25 cellular contexts compared by ENCODE assay signal in the genomic region with DNA sequence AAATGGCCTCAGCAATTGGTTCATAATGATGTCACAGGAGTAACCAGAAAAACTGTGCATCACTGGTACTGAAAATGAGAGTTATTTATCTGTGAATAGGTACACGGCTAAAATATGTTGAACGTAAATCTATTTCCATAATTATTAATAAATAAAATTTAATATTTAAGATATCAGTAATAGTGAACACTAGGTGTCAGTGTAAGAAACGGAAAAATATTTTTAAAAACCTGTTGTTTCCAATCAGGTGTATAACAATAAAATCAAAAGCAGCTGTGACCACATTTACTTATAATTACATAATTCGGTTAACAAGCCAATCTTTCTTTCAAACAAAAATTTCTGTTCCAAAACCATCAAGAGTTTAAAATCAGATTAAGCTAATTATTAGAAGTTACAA.
A peak's percentile ranks its signal among the peaks of the same experiment; 100 is the strongest.
DNase-seq lines count a peak whose midpoint lies in the region; ATAC-seq and TF ChIP-seq lines count a peak whose summit lies in the region.
"Had no signal": no experiment of that assay in that cellular context is flagged by ENCODE, and none has a peak within 500 bp of the region (broad histone marks: within the 10 kb centered on the region; RNA-seq: fewer than 3 reads in every experiment).

No MANE protein-coding gene starts in this region.

- POLR2A ChIA-PET in GM10248 (lab: Yijun Ruan, JAX) (no interaction called here), PC-3 (lab: Charles Lee; ENCODE audit: unreplicated experiment) (no interaction called here)

- no peak overlapping the region for H3K9ac ChIP-seq in PC-3 (ENCODE audit: low read length)

- no peaks in the 10 kb centered on the region for H3K27me3 ChIP-seq in PC-3 (ENCODE audit: low read length)
- H3K27me3 ChIP-seq: ovary had no signal

- H3K36me3 Mint-ChIP-seq in endothelial cell (ENCODE audit: low read depth, unreplicated experiment) = no peaks in the 10 kb centered on the region
- no peaks in the 10 kb centered on the region for H3K36me3 Mint-ChIP-seq in mesothelial cell of epicardium
- H3K36me3 Mint-ChIP-seq in activated naive CD4-positive, alpha-beta T cell treated with anti-CD3 and anti-CD28 coated beads, Interleukin-2, amount 10 ng/mL, durations not matched to agents 7 days and 5 days = no peaks in the 10 kb centered on the region
- H3K36me3 Mint-ChIP-seq: CD14-positive monocyte had no signal

- CTCF ChIA-PET in GM10248 (lab: Yijun Ruan, JAX) = interaction anchor here (0.9 kb wide), 1 partner anchor 628 kb away, joined by 4 read pairs; no protein-coding TSS in a partner anchor
- CTCF ChIA-PET in PC-3 (lab: Charles Lee) = interaction anchor here (0.8 kb wide), 1 partner anchor 836 kb away, joined by 3 read pairs; no protein-coding TSS in a partner anchor
- CTCF ChIA-PET in activated naive CD4-positive, alpha-beta T cell treated with anti-CD3 and anti-CD28 coated beads, Interleukin-2, amount 10 ng/mL, durations not matched to agents 7 days and 5 days (lab: Charles Lee) = no interaction called here

- no peaks in the 10 kb centered on the region for H4K20me1 ChIP-seq in PC-3 (ENCODE audit: low read length)

- no peak overlapping the region for H3K27ac ChIP-seq in PC-3 (ENCODE audit: low read length)
- H3K27ac ChIP-seq: ovary had no signal

- H3K27ac Mint-ChIP-seq in endothelial cell (ENCODE audit: unreplicated experiment) = no peak overlapping the region
- H3K27ac Mint-ChIP-seq in mesothelial cell of epicardium = no peak overlapping the region
- H3K27ac Mint-ChIP-seq in activated naive CD4-positive, alpha-beta T cell treated with anti-CD3 and anti-CD28 coated beads, Interleukin-2, amount 10 ng/mL, durations not matched to agents 7 days and 5 days = no peak overlapping the region
- H3K27ac Mint-ChIP-seq: activated naive CD8-positive, alpha-beta T cell treated with anti-CD3 and anti-CD28 coated beads, Interleukin-2, amount 50 U/mL, for 24 hours; CD14-positive monocyte; nephron progenitor cell; stimulated activated naive B cell treated with anti-CD40 and anti-IgM and Interleukin-4, amounts not matched to agents 10 μg/mL and 1 μg/mL and 100 μg/mL, for 72 hours; T-helper 17 cell had no signal

- no peak overlapping the region for H3K4me2 ChIP-seq in PC-3 (ENCODE audit: low read length)

- H3K79me2 ChIP-seq in PC-3 (ENCODE audit: low read length) = no peaks in the 10 kb centered on the region

- no peaks in the 10 kb centered on the region for H3K4me1 ChIP-seq in PC-3 (ENCODE audit: insufficient read depth, low read length)

- H3F3A ChIP-seq in PC-3 (ENCODE audit: low read length, unreplicated experiment) = no peaks in the 10 kb centered on the region

- H3K36me3 ChIP-seq in PC-3 (ENCODE audit: low read depth, low read length) = no peaks in the 10 kb centered on the region
- H3K36me3 ChIP-seq: ovary had no signal

- no peak overlapping the region for H2AFZ ChIP-seq in PC-3 (ENCODE audit: low read length)

- no peaks in the 10 kb centered on the region for H3K9me3 ChIP-seq in PC-3 (ENCODE audit: low read length)
- H3K9me3 ChIP-seq: ovary had no signal

- H3K9me3 Mint-ChIP-seq in endothelial cell (ENCODE audit: unreplicated experiment) (no peaks in the 10 kb centered on the region), mesothelial cell of epicardium (peaks cover 10% of the 10 kb centered on the region)
- peaks cover 9% of the 10 kb centered on the region for H3K9me3 Mint-ChIP-seq in activated naive CD4-positive, alpha-beta T cell treated with anti-CD3 and anti-CD28 coated beads, Interleukin-2, amount 10 ng/mL, durations not matched to agents 7 days and 5 days
- H3K9me3 Mint-ChIP-seq: central memory CD8-positive, alpha-beta T cell; nephron progenitor cell had no signal

- TF ChIP-seq CTCF in GM10248 (IDR thresholded peaks at IDR 0.05; ENCODE audit: control extremely low read depth, extremely low read depth, low read depth, missing control alignments) (peak; percentile 3), PC-3 (conservative IDR thresholded peaks at IDR 0.05; ENCODE audit: low read depth, low read length) (0 out of 2 replicates have a peak, but pooled peaks have one; percentile 19), endothelial cell (IDR thresholded peaks at IDR 0.05; ENCODE audit: unreplicated experiment) (peak; percentile 49), mesothelial cell of epicardium (IDR thresholded peaks at IDR 0.05; ENCODE audit: unreplicated experiment) (peak; percentile 29)

- H3K27me3 Mint-ChIP-seq in endothelial cell (ENCODE audit: unreplicated experiment) (no peaks in the 10 kb centered on the region), mesothelial cell of epicardium (ENCODE audit: low read depth) (no peaks in the 10 kb centered on the region)
- H3K27me3 Mint-ChIP-seq in activated naive CD4-positive, alpha-beta T cell treated with anti-CD3 and anti-CD28 coated beads, Interleukin-2, amount 10 ng/mL, durations not matched to agents 7 days and 5 days = no peaks in the 10 kb centered on the region
- H3K27me3 Mint-ChIP-seq: activated naive CD8-positive, alpha-beta T cell treated with anti-CD3 and anti-CD28 coated beads, Interleukin-2, amount 50 U/mL, for 24 hours; central memory CD8-positive, alpha-beta T cell; stimulated activated naive B cell treated with anti-CD40 and anti-IgM and Interleukin-4, amounts not matched to agents 10 μg/mL and 1 μg/mL and 100 μg/mL, for 72 hours; T-helper 17 cell had no signal

- no peak overlapping the region for H3K4me3 ChIP-seq in PC-3 (ENCODE audit: low read length)
- H3K4me3 ChIP-seq: lung, ovary had no signal

- H3K9me2 ChIP-seq in PC-3 (replicated peaks; ENCODE audit: low read length) = no peaks in the 10 kb centered on the region

- no TSS peak for BruUV-seq in PC-3 (replicated peaks; lab: Mats Ljungman, UMichigan)

- intact Hi-C loops in PC-3 (cut with micrococcal nuclease) = loop anchor here (2.0 to 10.0 kb wide), 5 partner anchors 291 to 836 kb away; a partner anchor contains a TSS

- H3K4me3 Mint-ChIP-seq in endothelial cell (ENCODE audit: unreplicated experiment) (no peak overlapping the region), mesothelial cell of epicardium (no peak overlapping the region)
- H3K4me3 Mint-ChIP-seq in activated naive CD4-positive, alpha-beta T cell treated with anti-CD3 and anti-CD28 coated beads, Interleukin-2, amount 10 ng/mL, durations not matched to agents 7 days and 5 days = no peak overlapping the region
- H3K4me3 Mint-ChIP-seq: activated naive CD8-positive, alpha-beta T cell treated with anti-CD3 and anti-CD28 coated beads, Interleukin-2, amount 50 U/mL, for 24 hours; CD14-positive monocyte; central memory CD8-positive, alpha-beta T cell; nephron progenitor cell; stimulated activated naive B cell treated with anti-CD40 and anti-IgM and Interleukin-4, amounts not matched to agents 10 μg/mL and 1 μg/mL and 100 μg/mL, for 72 hours; T-helper 17 cell had no signal

- H3K4me1 Mint-ChIP-seq in endothelial cell (ENCODE audit: unreplicated experiment) = no peaks in the 10 kb centered on the region
- no peaks in the 10 kb centered on the region for H3K4me1 Mint-ChIP-seq in mesothelial cell of epicardium
- peaks cover 9% of the 10 kb centered on the region for H3K4me1 Mint-ChIP-seq in activated naive CD4-positive, alpha-beta T cell treated with anti-CD3 and anti-CD28 coated beads, Interleukin-2, amount 10 ng/mL, durations not matched to agents 7 days and 5 days
- H3K4me1 Mint-ChIP-seq: CD14-positive monocyte; nephron progenitor cell; stimulated activated naive B cell treated with anti-CD40 and anti-IgM and Interleukin-4, amounts not matched to agents 10 μg/mL and 1 μg/mL and 100 μg/mL, for 72 hours had no signal

- no peak for ATAC-seq in PC-3
- no peak for ATAC-seq in HG02852 (IDR thresholded peaks at IDR 0.05; ENCODE audit: unreplicated experiment)
- ATAC-seq: activated naive CD8-positive, alpha-beta T cell treated with anti-CD3 and anti-CD28 coated beads, Interleukin-2, amount 50 U/mL, for 24 hours; right cardiac atrium; stimulated activated naive B cell treated with anti-CD40 and anti-IgM and Interleukin-4, amounts not matched to agents 10 μg/mL and 1 μg/mL and 100 μg/mL, for 72 hours; T-helper 17 cell had no signal

- DNase-seq in GM10248 (ENCODE audit: extremely low spot score) = no peak
- DNase-seq in PC-3 = peak; percentile 37
- DNase-seq in endothelial cell (ENCODE audit: low spot score) = no peak
- no peak for DNase-seq in mesothelial cell of epicardium (ENCODE audit: low spot score in 2 of 2, unreplicated experiment in 2 of 2)
- no peak for DNase-seq in NCI-H146 (lab: John Stamatoyannopoulos, UW)
- no peak for DNase-seq in activated naive CD4-positive, alpha-beta T cell treated with anti-CD3 and anti-CD28 coated beads, Interleukin-2, amount 10 ng/mL, durations not matched to agents 7 days and 5 days
- no peak for DNase-seq in NCI-H1105 (lab: John Stamatoyannopoulos, UW)
- DNase-seq: activated CD4-positive, alpha-beta T cell treated with anti-CD3 and anti-CD28 coated beads for 4 hours; activated gamma-delta T cell; activated naive CD8-positive, alpha-beta T cell treated with anti-CD3 and anti-CD28 coated beads, Interleukin-2, amount 50 U/mL, for 24 hours; activated T-cell treated with anti-CD3 and anti-CD28 coated beads for 4 hours; erythroblast; foreskin melanocyte; NCI-H1092; NCI-H2029; NCI-H526; nephron progenitor cell; ovary; right cardiac atrium; stimulated activated naive B cell treated with anti-CD40 and anti-IgM and Interleukin-4, amounts not matched to agents 10 μg/mL and 1 μg/mL and 100 μg/mL, for 72 hours; T-helper 17 cell had no signal
